26 cellular contexts compared by ENCODE assay signal in the genomic region with DNA sequence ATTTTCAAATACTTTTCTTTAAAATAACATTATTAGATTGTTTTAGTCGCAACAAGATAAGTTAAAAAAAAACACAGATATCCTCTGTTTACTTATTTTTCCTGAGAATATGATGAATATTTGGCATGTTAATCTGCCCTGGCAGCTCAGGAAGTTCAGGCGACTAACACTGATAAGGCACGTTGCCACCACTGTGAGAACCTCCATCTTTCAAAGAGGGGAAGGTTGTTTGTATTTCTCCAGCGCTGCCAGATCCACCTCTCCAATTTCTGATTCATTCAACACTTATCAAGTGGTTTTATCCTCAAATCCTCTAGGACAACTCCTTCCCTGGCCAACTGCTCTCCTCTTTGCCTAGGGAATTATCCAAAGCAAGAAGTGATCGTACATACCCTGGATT. TPM values are rescaled to one million over a fixed set of nuclear protein-coding genes. Genes with fewer than 3 reads are reported as not detected.
DNase-seq lines count a peak whose midpoint lies in the region; ATAC-seq, FAIRE-seq and TF ChIP-seq lines count a peak whose summit lies in the region.
"Had no signal": no experiment of that assay in that cellular context is flagged by ENCODE, and none has a peak within 500 bp of the region (broad histone marks: within the 10 kb centered on the region; RNA-seq: fewer than 3 reads in every experiment).

No MANE protein-coding gene starts in this region.

- 17 to 20% methylated on average over 5 of the region's 5 CpGs for WGBS in pancreas, 2 donors

- DNase-seq in M059J (ENCODE audit: low read depth) (peak; percentile 18), fibroblast of the aortic adventitia (ENCODE audit: low read depth) (peak; percentile 80), pancreas (peak in 2 of 6 donors; percentile 21 to 25), NCI-H2107 (lab: John Stamatoyannopoulos, UW) (no peak), DMS53 treated with DMSO at 0.1 percent for 48 hours (lab: John Stamatoyannopoulos, UW; ENCODE audit: unreplicated experiment) (no peak)
- DNase-seq in activated naive CD4-positive, alpha-beta T cell treated with Interleukin-2 at 50 U/mL for 16 hours: no peak
- DNase-seq: activated CD4-positive, alpha-beta T cell treated with anti-CD3 and anti-CD28 coated beads, Interleukin-2, amount 10 ng/mL, durations not matched to agents 24 days and 14 days; activated naive CD8-positive, alpha-beta T cell treated with anti-CD3 and anti-CD28 coated beads for 36 hours; CD4-positive, CD25-positive, alpha-beta regulatory T cell; foreskin fibroblast; GF-D8; hippocampal formation; MV-4-11; NCI-H1694 treated with DMSO at 0.1 percent for 48 hours; NCI-H2227 treated with DMSO at 0.1 percent for 48 hours; PC-9; stimulated activated CD4-positive, alpha-beta T cell treated with anti-CD3 and anti-CD28 coated beads, Interleukin-4, amount 100 ng/mL, for 1 hour; stimulated activated naive CD4-positive, alpha-beta T cell; thyroid gland had no signal

- no peak overlapping the region for H3K4me3 ChIP-seq in fibroblast of the aortic adventitia (ENCODE audit: low read depth, low read length)
- peak overlapping the region in 1 of 4 donors; percentile 9 for H3K4me3 ChIP-seq in pancreas
- H3K4me3 ChIP-seq: HAP-1, lung, PC-9, thyroid gland had no signal

- H3K4me1 ChIP-seq in pancreas: peaks cover 5 to 18% (median 6%) of the 10 kb centered on the region in 3 donors

- H3K27ac ChIP-seq in VCaP (peak overlapping the region; percentile 69), pancreas (peak overlapping the region in 2 of 4 donors; percentile 44 to 57)
- H3K27ac ChIP-seq: KMS-11, PC-9 had no signal

- TF ChIP-seq CTCF in VCaP (conservative IDR thresholded peaks at IDR 0.05) (no peak), fibroblast of the aortic adventitia (IDR thresholded peaks at IDR 0.05; ENCODE audit: insufficient read depth, low read length) (no peak), pancreas (IDR thresholded peaks at IDR 0.05) (no peak)

- H3K27me3 ChIP-seq in pancreas: no peaks in the 10 kb centered on the region
- H3K27me3 ChIP-seq: thyroid gland had no signal

- no peaks in the 10 kb centered on the region for H3K9me3 ChIP-seq in pancreas
- H3K9me3 ChIP-seq: HAP-1, thyroid gland had no signal

- FAIRE-seq in pancreas (lab: Jason Lieb, UNC): no peak
- FAIRE-seq: bronchial epithelial cell had no signal

- ATAC-seq in pancreas (peak; percentile 68 to 87 (median 80)), HG03135 (IDR thresholded peaks at IDR 0.05; ENCODE audit: unreplicated experiment) (no peak)
- ATAC-seq: activated T-helper 17 cell treated with anti-CD3 and anti-CD28 coated beads, Interleukin-2, amount 50 U/mL, for 72 hours had no signal

- intact Hi-C loops in pancreas (cut with DNase I): no loop called here

- peaks cover 0 to 6% (median 0%) of the 10 kb centered on the region in 3 donors for H3K36me3 ChIP-seq in pancreas
- H3K36me3 ChIP-seq: thyroid gland had no signal

RNA-seq across cellular contexts. Expression of gene CTNNAL1, which starts 21.8 kb away (rescaled TPM):
- total RNA-seq in M059J (2014; rRNA removed; shearing (Covaris generic)): 105 and 168 TPM in 2 replicates
- total RNA-seq in fibroblast of the aortic adventitia (ENCODE audit: low replicate concordance) (89.8 and 106 TPM in 2 replicates), pancreas (10 to 100 TPM in 4 of 6 donors, 1 to 10 TPM in 2; 8.8 to 19.1 (median 15.3) TPM)
- polyA plus RNA-seq in pancreas: 10 to 100 TPM; 15.9 to 29.7 TPM

RNA-seq across cellular contexts. Expression of gene ABITRAM, which starts 57.3 kb away (rescaled TPM):
- total RNA-seq in M059J (2014; rRNA removed; shearing (Covaris generic)): 10.7 and 11.8 TPM in 2 replicates
- total RNA-seq in fibroblast of the aortic adventitia (ENCODE audit: low replicate concordance) (16.3 and 22.0 TPM in 2 replicates), pancreas (1 to 10 TPM; 5.7 to 7.6 (median 7.3) TPM)
- 1 to 10 TPM; 7.1 to 8.1 TPM for polyA plus RNA-seq in pancreas

RNA-seq across cellular contexts. Expression of gene ELP1, which starts 57.6 kb away (rescaled TPM):
- total RNA-seq in M059J (2014; rRNA removed; shearing (Covaris generic)): 14.2 and 27.6 TPM in 2 replicates
- total RNA-seq in fibroblast of the aortic adventitia (ENCODE audit: low replicate concordance) (18.3 and 32.3 TPM in 2 replicates), pancreas (10 to 100 TPM in 2 of 6 donors, 1 to 10 TPM in 4; 6.9 to 13.3 (median 8.8) TPM)
- 10 to 100 TPM; 10.7 to 19.2 TPM for polyA plus RNA-seq in pancreas

Comparison
In these comparisons a context has a peak if more than half of its experiments do, and no peak if none do; other contexts are left out.
1. DNase-seq: peak in M059J (single experiment) and fibroblast of the aortic adventitia (single experiment); none in NCI-H2107 (single experiment), DMS53 treated with DMSO at 0.1 percent for 48 hours (single experiment) and activated naive CD4-positive, alpha-beta T cell treated with Interleukin-2 at 50 U/mL for 16 hours (single experiment).